ENCODE assay signal across 22 cellular contexts in the genomic region with DNA sequence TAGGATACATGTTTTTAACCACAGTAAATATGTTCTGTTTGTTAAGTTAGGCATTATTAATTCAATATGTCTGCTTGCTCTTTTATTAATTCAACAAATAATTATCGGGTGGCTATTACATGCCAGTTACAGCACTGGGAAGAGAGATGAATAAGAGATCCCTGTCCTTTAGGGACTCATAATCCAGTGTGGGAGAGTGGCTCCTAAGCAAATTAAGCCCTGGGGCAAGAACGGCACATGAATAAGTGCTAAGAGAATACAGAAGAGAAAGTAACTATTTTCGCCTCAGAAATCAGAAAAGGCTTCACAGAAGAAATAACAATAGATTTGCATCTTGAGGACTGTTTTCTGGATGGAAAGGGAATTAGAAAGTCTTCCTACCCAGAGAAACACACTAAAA.
"Had no signal": no experiment of that assay in that cellular context is flagged by ENCODE, and none has a peak within 500 bp of the region (broad histone marks: within the 10 kb centered on the region; RNA-seq: fewer than 3 reads in every experiment).

No MANE protein-coding gene starts in this region.

- H3K9me3 ChIP-seq: adrenal gland, esophagus muscularis mucosa, spleen, suprapubic skin, transverse colon had no signal

- H3K36me3 ChIP-seq: adrenal gland, esophagus muscularis mucosa, spleen, suprapubic skin, transverse colon had no signal

- FAIRE-seq: astrocyte, frontal cortex had no signal

- H3K4me3 ChIP-seq: adrenal gland, esophagus muscularis mucosa, spleen, suprapubic skin, transverse colon had no signal

- ATAC-seq: activated CD4-positive, alpha-beta T cell treated with anti-CD3 and anti-CD28 coated beads for 36 hours; activated T-cell treated with anti-CD3 and anti-CD28 coated beads, Interleukin-2, amount 50 U/mL, for 72 hours; naive thymus-derived CD8-positive, alpha-beta T cell had no signal

- H3K27ac ChIP-seq: adrenal gland, esophagus muscularis mucosa, spleen, suprapubic skin, transverse colon had no signal

- H3K27me3 ChIP-seq: adrenal gland, esophagus muscularis mucosa, spleen, suprapubic skin, transverse colon had no signal

- DNase-seq: activated CD4-positive, alpha-beta T cell treated with anti-CD3 and anti-CD28 coated beads for 36 hours; activated CD4-positive, CD25-positive, alpha-beta regulatory T cell; activated effector memory CD4-positive, alpha-beta T cell treated with Interleukin-2 at 50 U/mL for 16 hours; activated naive CD4-positive, alpha-beta T cell treated with anti-CD3 and anti-CD28 coated beads for 36 hours; activated naive CD8-positive, alpha-beta T cell treated with anti-CD3 and anti-CD28 coated beads for 36 hours; activated T-cell treated with anti-CD3 and anti-CD28 coated beads for 4 hours; activated T-cell treated with anti-CD3 and anti-CD28 coated beads, Interleukin-2, amount 50 U/mL, for 72 hours; adrenal gland; caudate nucleus; cortex of kidney; islet precursor cell; left cardiac atrium; naive thymus-derived CD8-positive, alpha-beta T cell; right cardiac atrium; spleen; stimulated activated naive CD4-positive, alpha-beta T cell; T-helper 1 cell; transverse colon had no signal
